22 cellular contexts compared by ENCODE assay signal in genomic region chr2:52097076-52097475, GRCh38.
"Had no signal": no experiment of that assay in that cellular context is flagged by ENCODE, and none has a peak within 500 bp of the region (broad histone marks: within the 10 kb centered on the region; RNA-seq: fewer than 3 reads in every experiment).

No MANE protein-coding gene starts in this region.

- H3K27me3 ChIP-seq: dorsolateral prefrontal cortex, heart left ventricle, spleen, testis, tibial nerve, upper lobe of right lung, vagina had no signal

- DNase-seq: dorsolateral prefrontal cortex; effector CD8-positive, alpha-beta T cell; heart left ventricle; hippocampal formation; left colon; left ventricle myocardium superior; mesendoderm; naive B cell; nephron progenitor cell; psoas muscle; retina; spleen; stimulated activated CD4-positive, alpha-beta T cell treated with anti-CD3 and anti-CD28 coated beads, Interleukin-2, amount 100 ng/mL, for 24 hours; stimulated activated CD4-positive, alpha-beta T cell treated with anti-CD3 and anti-CD28 coated beads, Interleukin-4, amount 100 ng/mL, for 4 hours; stimulated activated naive B cell treated with anti-CD40 and anti-IgM and Interleukin-4, amounts not matched to agents 10 μg/mL and 1 μg/mL and 100 μg/mL, for 72 hours; stimulated activated naive CD8-positive, alpha-beta T cell treated with anti-CD3 and anti-CD28 coated beads, Interleukin-15, amount 100 ng/mL, for 72 hours; testis; upper lobe of right lung had no signal

- H3K4me3 ChIP-seq: dorsolateral prefrontal cortex, heart left ventricle, psoas muscle, spleen, testis, tibial nerve, upper lobe of right lung, vagina had no signal

- H3K9me3 ChIP-seq: heart left ventricle, psoas muscle, testis, upper lobe of right lung, vagina had no signal

- H3K4me1 Mint-ChIP-seq: naive B cell; nephron progenitor cell; stimulated activated naive B cell treated with anti-CD40 and anti-IgM and Interleukin-4, amounts not matched to agents 10 μg/mL and 1 μg/mL and 100 μg/mL, for 72 hours; stimulated activated naive CD8-positive, alpha-beta T cell treated with anti-CD3 and anti-CD28 coated beads, Interleukin-15, amount 100 ng/mL, for 72 hours had no signal

- H3K4me1 ChIP-seq: heart left ventricle, psoas muscle, spleen, testis, tibial nerve, upper lobe of right lung, vagina had no signal

- H3K27me3 Mint-ChIP-seq: naive B cell; stimulated activated naive B cell treated with anti-CD40 and anti-IgM and Interleukin-4, amounts not matched to agents 10 μg/mL and 1 μg/mL and 100 μg/mL, for 72 hours; stimulated activated naive CD8-positive, alpha-beta T cell treated with anti-CD3 and anti-CD28 coated beads, Interleukin-15, amount 100 ng/mL, for 72 hours had no signal

- FAIRE-seq: frontal cortex had no signal

- H3K36me3 Mint-ChIP-seq: naive B cell; stimulated activated naive B cell treated with anti-CD40 and anti-IgM and Interleukin-4, amounts not matched to agents 10 μg/mL and 1 μg/mL and 100 μg/mL, for 72 hours had no signal

- H3K4me3 Mint-ChIP-seq: naive B cell; nephron progenitor cell; stimulated activated naive B cell treated with anti-CD40 and anti-IgM and Interleukin-4, amounts not matched to agents 10 μg/mL and 1 μg/mL and 100 μg/mL, for 72 hours; stimulated activated naive CD8-positive, alpha-beta T cell treated with anti-CD3 and anti-CD28 coated beads, Interleukin-15, amount 100 ng/mL, for 72 hours had no signal

- H3K9me3 Mint-ChIP-seq: nephron progenitor cell had no signal

- H3K27ac Mint-ChIP-seq: nephron progenitor cell; stimulated activated naive B cell treated with anti-CD40 and anti-IgM and Interleukin-4, amounts not matched to agents 10 μg/mL and 1 μg/mL and 100 μg/mL, for 72 hours; stimulated activated naive CD8-positive, alpha-beta T cell treated with anti-CD3 and anti-CD28 coated beads, Interleukin-15, amount 100 ng/mL, for 72 hours had no signal

- H3K36me3 ChIP-seq: heart left ventricle, spleen, tibial nerve, upper lobe of right lung, vagina had no signal

- ATAC-seq: heart left ventricle; left colon; left ventricle myocardium superior; psoas muscle; sciatic nerve; stimulated activated naive B cell treated with anti-CD40 and anti-IgM and Interleukin-4, amounts not matched to agents 10 μg/mL and 1 μg/mL and 100 μg/mL, for 72 hours; stimulated activated naive CD8-positive, alpha-beta T cell treated with anti-CD3 and anti-CD28 coated beads, Interleukin-15, amount 100 ng/mL, for 72 hours; upper lobe of right lung had no signal

- H3K27ac ChIP-seq: dorsolateral prefrontal cortex, heart left ventricle, psoas muscle, spleen, testis, tibial nerve, upper lobe of right lung, vagina had no signal
